12 cellular contexts compared by ENCODE assay signal in the genomic region with DNA sequence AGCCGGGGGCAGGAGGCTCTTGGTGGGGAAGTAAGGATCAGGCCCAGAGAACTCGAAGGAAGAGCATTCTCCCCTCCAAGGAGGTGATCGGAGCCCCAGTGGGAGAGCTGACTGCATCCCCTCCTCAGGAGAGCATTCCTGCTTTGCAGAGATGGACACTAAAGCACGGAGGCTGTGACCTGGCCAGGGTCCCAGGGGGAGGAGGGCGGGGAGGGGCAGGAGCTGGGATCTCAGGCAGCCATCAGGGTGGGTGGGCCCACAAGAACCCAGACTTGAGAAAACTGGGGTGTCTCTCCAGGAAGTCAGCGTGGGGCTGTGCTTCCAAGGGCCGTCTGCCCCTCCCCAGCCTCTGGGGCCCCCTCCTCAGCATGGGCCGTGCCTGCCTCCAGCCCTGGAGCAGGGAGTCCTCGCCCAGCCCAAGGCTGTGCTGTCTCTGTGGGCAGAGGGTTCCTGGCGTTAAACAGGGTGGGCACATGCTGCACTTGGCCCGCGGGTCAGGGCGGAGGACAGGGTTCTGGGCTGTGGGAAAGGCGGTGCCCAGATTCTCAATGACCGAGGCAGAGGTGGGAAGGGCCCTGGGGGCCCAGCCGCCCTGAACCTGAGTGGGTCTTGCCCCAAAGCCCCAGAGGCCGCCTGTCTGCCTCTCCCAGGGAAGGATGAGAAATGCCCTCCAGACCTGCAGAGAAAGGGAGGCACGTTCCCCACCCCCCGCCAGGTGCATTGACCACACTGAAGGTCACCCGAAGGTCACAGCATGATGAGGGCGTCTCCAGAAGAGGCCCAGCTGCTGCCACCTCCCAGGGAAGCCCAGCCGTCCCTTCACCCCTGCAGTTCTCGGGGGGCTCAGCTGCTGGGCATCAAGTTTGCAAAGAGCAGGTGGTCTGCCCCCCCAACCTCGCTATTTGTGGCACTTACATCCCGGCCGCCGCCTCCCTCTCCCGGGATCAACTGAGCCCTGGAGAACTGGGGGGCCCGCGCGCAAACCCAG. TPM values are rescaled to one million over a fixed set of nuclear protein-coding genes. Genes with fewer than 3 reads are reported as not detected.
A peak's percentile ranks its signal among the peaks of the same experiment; 100 is the strongest.
DNase-seq lines count a peak whose midpoint lies in the region; TF ChIP-seq lines count a peak whose summit lies in the region.
"Had no signal": no experiment of that assay in that cellular context is flagged by ENCODE, and none has a peak within 500 bp of the region (broad histone marks: within the 10 kb centered on the region; RNA-seq: fewer than 3 reads in every experiment).

No MANE protein-coding gene starts in this region.

- peaks cover 51% of the 10 kb centered on the region for H3K4me1 ChIP-seq in Karpas-422 (ENCODE audit: low read length)

- no peaks in the 10 kb centered on the region for H3K27me3 ChIP-seq in Karpas-422 (ENCODE audit: low read length)

- H3K79me2 ChIP-seq in Karpas-422 (ENCODE audit: low read length) = peaks cover 19% of the 10 kb centered on the region

- peak overlapping the region; percentile 83 for H3K4me3 ChIP-seq in Karpas-422 (ENCODE audit: low read length)
- H3K4me3 ChIP-seq in astrocyte of the cerebellum (ENCODE audit: low read depth, low read length) = peak overlapping the region; percentile 28
- H3K4me3 ChIP-seq: gastrocnemius medialis had no signal

- in situ Hi-C loops in astrocyte of the cerebellum (cut with HindIII; ENCODE audit: low sequenced_read_pairs) = no loop called here

- H3K27ac ChIP-seq in Karpas-422 (ENCODE audit: low read length) = peak overlapping the region; percentile 81
- H3K27ac ChIP-seq: gastrocnemius medialis had no signal

- H3K9ac ChIP-seq in Karpas-422 (ENCODE audit: low read length) = peak overlapping the region; percentile 90

- no peaks in the 10 kb centered on the region for H3K9me2 ChIP-seq in Karpas-422 (replicated peaks; ENCODE audit: insufficient read depth, low read length)

- peak overlapping the region; percentile 86 for H3K4me2 ChIP-seq in Karpas-422 (ENCODE audit: low read depth, low read length, poor library complexity, severe bottlenecking)

- peak; percentile 54 for DNase-seq in DMS53 (lab: John Stamatoyannopoulos, UW)
- no peak for DNase-seq in DMS53 treated with DMSO at 0.1 percent for 48 hours (lab: John Stamatoyannopoulos, UW; ENCODE audit: unreplicated experiment)
- peak; percentile 85 for DNase-seq in Karpas-422
- no peak for DNase-seq in astrocyte of the cerebellum (ENCODE audit: low read depth)
- peak; percentile 50 for DNase-seq in myocyte (ENCODE audit: low read depth)
- no peak for DNase-seq in activated naive CD4-positive, alpha-beta T cell treated with Interleukin-2 at 50 U/mL for 16 hours
- no peak for DNase-seq in effector CD4-positive, alpha-beta T cell
- no peak for DNase-seq in iPS-NIHi11 (ENCODE audit: low spot score)
- DNase-seq: activated CD4-positive, CD25-positive, alpha-beta regulatory T cell; activated naive CD4-positive, alpha-beta T cell treated with anti-CD3 and anti-CD28 coated beads for 36 hours; gastrocnemius medialis had no signal

- H4K20me1 ChIP-seq in Karpas-422 (ENCODE audit: insufficient read depth, low read depth, low read length) = peaks cover 7% of the 10 kb centered on the region; the same call in 1 of the 2 replicates

- H3K9me3 ChIP-seq in Karpas-422 (ENCODE audit: low read length) = no peaks in the 10 kb centered on the region
- H3K9me3 ChIP-seq: gastrocnemius medialis had no signal

- H2AFZ ChIP-seq in Karpas-422 (ENCODE audit: low read length) = no peak overlapping the region

- 0 out of 2 replicates have a peak, but pooled peaks cover 3% of the 10 kb centered on the region for H3K36me3 ChIP-seq in Karpas-422 (ENCODE audit: insufficient read depth, low read length)
- H3K36me3 ChIP-seq: gastrocnemius medialis had no signal

- no peak for TF ChIP-seq CTCF in astrocyte of the cerebellum (IDR thresholded peaks at IDR 0.05; ENCODE audit: low read depth, low read length, missing control alignments)

RNA-seq across cellular contexts. Expression of a gene that starts 0.6 kb away (rescaled TPM):
- 19.8 and 50.0 TPM in 2 replicates for total RNA-seq in Karpas-422 (2014; rRNA removed; shearing (Covaris generic); ENCODE audit: low replicate concordance)
- 0.53 and 0.94 TPM in 2 replicates for total RNA-seq in myocyte
- 1.2 TPM for polyA plus RNA-seq in myocyte (2012)
- total RNA-seq: lower leg skin had no signal

RNA-seq across cellular contexts. Expression of a gene that starts 8.8 kb away (rescaled TPM):
- total RNA-seq in Karpas-422 (2014; rRNA removed; shearing (Covaris generic); ENCODE audit: low replicate concordance) = 9.3 and 23.4 TPM in 2 replicates
- 8.0 and 15.5 TPM in 2 replicates for total RNA-seq in myocyte
- 13.6 TPM for polyA plus RNA-seq in myocyte (2012)

RNA-seq across cellular contexts. Expression of a gene that starts 12.0 kb away (rescaled TPM):
- 43.6 and 61.0 TPM in 2 replicates for total RNA-seq in Karpas-422 (2014; rRNA removed; shearing (Covaris generic); ENCODE audit: low replicate concordance)
- total RNA-seq in myocyte = 34.5 and 45.8 TPM in 2 replicates
- 49.6 TPM for polyA plus RNA-seq in myocyte (2012)

RNA-seq across cellular contexts. Expression of a gene that starts 15.8 kb away (rescaled TPM):
- total RNA-seq in Karpas-422 (2014; rRNA removed; shearing (Covaris generic); ENCODE audit: low replicate concordance) = 26.2 and 26.6 TPM in 2 replicates
- total RNA-seq in myocyte = 10.5 and 14.7 TPM in 2 replicates
- polyA plus RNA-seq in myocyte (2012) = 11.7 TPM

RNA-seq across cellular contexts. Expression of a gene that starts 20.5 kb away (rescaled TPM):
- total RNA-seq in Karpas-422 (2014; rRNA removed; shearing (Covaris generic); ENCODE audit: low replicate concordance) = 774 and 1,042 TPM in 2 replicates
- total RNA-seq in myocyte = 381 and 504 TPM in 2 replicates
- polyA plus RNA-seq in myocyte (2012) = 1,554 TPM

Comparison
In these comparisons a context has a peak if more than half of its experiments do, and no peak if none do; other contexts are left out.
1. DNase-seq: peak in DMS53 (single experiment), Karpas-422 (single experiment) and myocyte (single experiment); none in DMS53 treated with DMSO at 0.1 percent for 48 hours (single experiment), astrocyte of the cerebellum (single experiment), activated naive CD4-positive, alpha-beta T cell treated with Interleukin-2 at 50 U/mL for 16 hours (single experiment), effector CD4-positive, alpha-beta T cell (single experiment) and iPS-NIHi11 (single experiment).
2. RNA of a gene that starts 0.6 kb away (total RNA-seq): 19.8 to 50.0 TPM in Karpas-422; 0.53 to 0.94 TPM in myocyte; every median in the first group is over 10 times any median in the second.